ENCODE assay signal across 8 cellular contexts in the genomic region with DNA sequence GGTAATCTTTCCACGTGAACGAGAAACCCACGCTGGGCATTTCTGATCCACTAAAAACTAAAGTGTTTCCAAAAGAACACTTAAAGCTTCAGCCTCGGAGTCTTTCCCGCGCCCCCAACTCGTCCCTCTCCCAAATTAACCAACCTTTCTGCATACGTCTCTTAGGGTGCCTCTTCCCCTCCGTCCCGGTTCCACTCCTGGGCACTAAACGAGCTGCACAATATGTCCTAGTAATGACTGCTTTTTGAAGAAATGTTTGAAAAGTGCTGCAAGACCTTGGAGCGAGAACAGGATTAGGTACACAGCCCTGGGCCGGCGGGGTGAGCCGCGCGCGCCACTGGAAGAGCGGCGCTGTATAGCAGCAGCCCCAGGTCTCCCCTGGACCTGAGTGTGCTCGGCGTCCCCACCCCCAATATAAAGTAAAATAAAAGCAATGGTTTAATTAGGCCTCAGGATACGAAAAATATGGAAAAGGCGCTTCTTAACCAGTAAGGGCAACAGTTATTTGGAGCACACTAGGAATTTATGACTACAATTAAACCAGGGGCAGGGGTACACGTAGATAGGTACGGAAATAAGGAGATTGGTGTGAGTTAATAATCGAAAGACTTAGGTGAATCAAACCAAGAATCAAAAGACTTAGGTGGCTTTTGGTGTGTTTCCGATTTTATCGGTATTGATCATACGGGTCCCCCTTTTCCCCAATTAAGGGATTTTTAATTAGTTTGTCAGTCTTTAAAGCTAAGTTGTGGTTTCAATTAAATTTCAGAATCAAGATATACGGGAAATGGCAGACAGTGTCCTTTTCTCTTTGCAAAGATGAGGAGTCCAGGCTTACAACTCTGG. TPM values are rescaled to one million over a fixed set of nuclear protein-coding genes. Genes with fewer than 3 reads are reported as not detected.
DNase-seq lines count a peak whose midpoint lies in the region; ATAC-seq and TF ChIP-seq lines count a peak whose summit lies in the region.

No MANE protein-coding gene starts in this region.

- peaks cover 13% of the 10 kb centered on the region for H3K4me1 ChIP-seq in Panc1 (ENCODE audit: control insufficient read depth, insufficient read depth, low read length)
- no peaks in the 10 kb centered on the region for H3K4me1 ChIP-seq in rectal smooth muscle tissue (ENCODE audit: control insufficient read depth, insufficient read depth, low read length)

- H3K9ac ChIP-seq in rectal smooth muscle tissue (ENCODE audit: low read length): no peak overlapping the region

- intact Hi-C loops in Panc1 (cut with micrococcal nuclease; ENCODE audit: unreplicated experiment): no loop called here

- peak; percentile 43 for DNase-seq in GM13976 (ENCODE audit: low spot score)
- no peak for DNase-seq in Panc1 (ENCODE audit: low read depth, low spot score)
- peak; percentile 52 for DNase-seq in fibroblast of villous mesenchyme (ENCODE audit: low read depth)
- DNase-seq in NCI-H2196 (lab: John Stamatoyannopoulos, UW; ENCODE audit: unreplicated experiment): no peak
- DNase-seq in SKM-1 treated with dmso at 0.1 percent for 144 hours (lab: John Stamatoyannopoulos, UW; ENCODE audit: unreplicated experiment): no peak

- H3K27me3 ChIP-seq in Panc1 (ENCODE audit: control insufficient read depth, insufficient read depth, low read length): no peaks in the 10 kb centered on the region
- H3K27me3 ChIP-seq in rectal smooth muscle tissue (ENCODE audit: control insufficient read depth, insufficient read depth, low read length): no peaks in the 10 kb centered on the region

- POLR2A ChIA-PET in Panc1 (lab: Charles Lee): interaction anchor here (0.5 to 0.6 kb wide), 2 partner anchors 168 to 230 kb away, joined by 3 to 10 read pairs; a partner anchor contains a TSS

- CTCF ChIA-PET in Panc1 (lab: Charles Lee): interaction anchor here (0.7 kb wide), 1 partner anchor 166 kb away, joined by 4 read pairs; no protein-coding TSS in a partner anchor

- TF ChIP-seq CTCF in GM13976 (IDR thresholded peaks at IDR 0.05; ENCODE audit: borderline replicate concordance, control extremely low read depth, extremely low read depth, insufficient read depth, missing control alignments) (no peak), Panc1 (IDR thresholded peaks at IDR 0.05) (no peak), fibroblast of villous mesenchyme (IDR thresholded peaks at IDR 0.05; ENCODE audit: insufficient read depth, low read depth, low read length) (no peak)

- peak overlapping the region; percentile 82 for H3K27ac ChIP-seq in Panc1 (ENCODE audit: low read length)
- peak overlapping the region; percentile 14 for H3K27ac ChIP-seq in rectal smooth muscle tissue (ENCODE audit: low read depth, low read length)

- H3K4me3 ChIP-seq in Panc1 (ENCODE audit: low read depth in 2 of 2, low read length in 2 of 2): peak overlapping the region; percentile 62 to 64
- peak overlapping the region; percentile 83 for H3K4me3 ChIP-seq in fibroblast of villous mesenchyme (ENCODE audit: low read depth, low read length)
- H3K4me3 ChIP-seq in rectal smooth muscle tissue (ENCODE audit: low read length): peak overlapping the region; percentile 61

- peak; percentile 54 for ATAC-seq in Panc1
- no peak for ATAC-seq in HG03565 (IDR thresholded peaks at IDR 0.05; ENCODE audit: unreplicated experiment)
- ATAC-seq in GM21390 (IDR thresholded peaks at IDR 0.05; ENCODE audit: unreplicated experiment): no peak

- no TSS peak for BruUV-seq in Panc1 (replicated peaks; lab: Mats Ljungman, UMichigan)

- H3K9me3 ChIP-seq in Panc1 (ENCODE audit: control insufficient read depth, insufficient read depth, low read depth, low read length): no peaks in the 10 kb centered on the region

- H3K36me3 ChIP-seq in Panc1 (ENCODE audit: control insufficient read depth, insufficient read depth, low read length) (no peaks in the 10 kb centered on the region; the same call in 1 of the 2 replicates), rectal smooth muscle tissue (ENCODE audit: control insufficient read depth, insufficient read depth, low read length) (no peaks in the 10 kb centered on the region)

- in situ Hi-C loops in GM13976 (cut with MboI; ENCODE audit: low sequenced_read_pairs, unreplicated experiment) (no loop called here), Panc1 (cut with HindIII; ENCODE audit: low pct_unique_long_range_greater_than_20kb, low sequenced_read_pairs) (no loop called here)

RNA-seq across cellular contexts. Expression of a gene that starts 1.9 kb away (rescaled TPM):
- total RNA-seq in Panc1 (2021; ENCODE audit: unreplicated experiment): 2.3 TPM
- polyA plus RNA-seq in Panc1 (2012; ENCODE audit: insufficient read length): 0.44 TPM
- 8.4 and 9.5 TPM in 2 replicates for total RNA-seq in fibroblast of villous mesenchyme

RNA-seq across cellular contexts. Expression of a gene that starts 34.7 kb away (rescaled TPM):
- 20.8 TPM for total RNA-seq in Panc1 (2021; ENCODE audit: unreplicated experiment)
- polyA plus RNA-seq in Panc1 (2012; ENCODE audit: insufficient read length): 6.5 TPM
- 14.8 and 28.1 TPM in 2 replicates for total RNA-seq in fibroblast of villous mesenchyme

Comparison
In these comparisons a context has a peak if more than half of its experiments do, and no peak if none do; other contexts are left out.
1. DNase-seq: peak in GM13976 (single experiment) and fibroblast of villous mesenchyme (single experiment); none in Panc1 (single experiment), NCI-H2196 (single experiment) and SKM-1 treated with dmso at 0.1 percent for 144 hours (single experiment).
2. Peak in every context shown above with its lines, with median percentiles within 50 percentile points of each other: H3K4me3 ChIP-seq.